In genomic region chr17:13600475-13601316, GRCh38 we compare ENCODE assay signal across 9 cellular contexts. TPM values are rescaled to one million over a fixed set of nuclear protein-coding genes. Genes with fewer than 3 reads are reported as not detected.
DNase-seq lines count a peak whose midpoint lies in the region; ATAC-seq and TF ChIP-seq lines count a peak whose summit lies in the region.
"Had no signal": no experiment of that assay in that cellular context is flagged by ENCODE, and none has a peak within 500 bp of the region (broad histone marks: within the 10 kb centered on the region; RNA-seq: fewer than 3 reads in every experiment).

No MANE protein-coding gene starts in this region.

- peak; percentile 50 for DNase-seq in AG10803 (ENCODE audit: low read depth)
- DNase-seq in NT2/D1 (ENCODE audit: low read depth, low spot score) = no peak
- peak; percentile 19 for DNase-seq in fibroblast of peridontal ligament (ENCODE audit: extremely low read depth)
- no peak for DNase-seq in posterior vena cava (ENCODE audit: low spot score)
- no peak for DNase-seq in OCI-LY7 (ENCODE audit: low spot score)
- DNase-seq: DMS53 had no signal

- H2AFZ ChIP-seq in neural cell (ENCODE audit: low read depth, low read length) = no peak overlapping the region
- no peak overlapping the region for H2AFZ ChIP-seq in OCI-LY7 (ENCODE audit: low read length)

- ATAC-seq in GM21360 (IDR thresholded peaks at IDR 0.05; ENCODE audit: unreplicated experiment) (no peak), GM21717 (IDR thresholded peaks at IDR 0.05; ENCODE audit: unreplicated experiment) (no peak)

- H3K4me1 ChIP-seq in NT2/D1 (ENCODE audit: insufficient read depth, insufficient read length) (peaks cover 7% of the 10 kb centered on the region), OCI-LY7 (ENCODE audit: insufficient read depth, low read length, poor library complexity, severe bottlenecking) (no peaks in the 10 kb centered on the region)

- TF ChIP-seq CTCF in AG10803 (conservative IDR thresholded peaks at IDR 0.05; ENCODE audit: low read length) = no peak
- TF ChIP-seq CTCF in neural cell (IDR thresholded peaks at IDR 0.05; ENCODE audit: poor library complexity, severe bottlenecking) = no peak
- no peak for TF ChIP-seq CTCF in OCI-LY7 (conservative IDR thresholded peaks at IDR 0.05; ENCODE audit: low read length)

- no peaks in the 10 kb centered on the region for H3K9me3 ChIP-seq in NT2/D1 (ENCODE audit: insufficient read depth, low read length)
- no peaks in the 10 kb centered on the region for H3K9me3 ChIP-seq in neural cell (ENCODE audit: low read length)
- no peaks in the 10 kb centered on the region for H3K9me3 ChIP-seq in OCI-LY7 (ENCODE audit: low read length)

- no peak overlapping the region for H3K27ac ChIP-seq in neural cell (ENCODE audit: low read length)
- no peak overlapping the region for H3K27ac ChIP-seq in OCI-LY7 (ENCODE audit: low read depth, low read length, poor library complexity, severe bottlenecking)

- no peaks in the 10 kb centered on the region for H3F3A ChIP-seq in neural cell (ENCODE audit: insufficient read depth, low read length, poor library complexity, severe bottlenecking)

- H4K20me1 ChIP-seq in neural cell (ENCODE audit: insufficient read depth) = no peaks in the 10 kb centered on the region
- H4K20me1 ChIP-seq in OCI-LY7 (ENCODE audit: insufficient read depth, low read length) = no peaks in the 10 kb centered on the region

- H3K36me3 ChIP-seq in NT2/D1 (ENCODE audit: insufficient read depth, insufficient read length, low read length) = peaks cover 4% of the 10 kb centered on the region
- H3K36me3 ChIP-seq in neural cell (ENCODE audit: insufficient read depth, low read length) = no peaks in the 10 kb centered on the region
- no peaks in the 10 kb centered on the region for H3K36me3 ChIP-seq in OCI-LY7 (ENCODE audit: insufficient read depth, low read length)

- TF ChIP-seq EP300 in neural cell (conservative IDR thresholded peaks at IDR 0.05; ENCODE audit: poor library complexity, severe bottlenecking) = no peak

- H3K9me2 ChIP-seq in neural cell (ENCODE audit: insufficient read depth, low read length) (no peaks in the 10 kb centered on the region), OCI-LY7 (ENCODE audit: insufficient read depth, low read length) (no peaks in the 10 kb centered on the region)

- H3K4me2 ChIP-seq in neural cell (ENCODE audit: low read length) = peak overlapping the region; percentile 52
- H3K4me2 ChIP-seq in OCI-LY7 (ENCODE audit: low read length) = no peak overlapping the region

- H3K9ac ChIP-seq in NT2/D1 (ENCODE audit: insufficient read length, low read depth) = peak overlapping the region; percentile 80
- peak overlapping the region; percentile 31 for H3K9ac ChIP-seq in neural cell (ENCODE audit: low read length)

- TF ChIP-seq RAD21 in neural cell (conservative IDR thresholded peaks at IDR 0.05) = no peak

- BruUV-seq in OCI-LY7 (replicated peaks; lab: Mats Ljungman, UMichigan) = no TSS peak

- H3K79me2 ChIP-seq in neural cell (replicated peaks; ENCODE audit: insufficient read depth, low read length) (no peaks in the 10 kb centered on the region), OCI-LY7 (ENCODE audit: insufficient read depth, low read depth, low read length) (no peaks in the 10 kb centered on the region)

- intact Hi-C loops in posterior vena cava (cut with DNase I) = no loop called here
- intact Hi-C loops in OCI-LY7 (cut with micrococcal nuclease; ENCODE audit: unreplicated experiment) = no loop called here

- peaks cover 27% of the 10 kb centered on the region for H3K27me3 ChIP-seq in NT2/D1 (ENCODE audit: insufficient read depth, insufficient read length)
- H3K27me3 ChIP-seq in neural cell (ENCODE audit: insufficient read depth, low read depth, low read length) = peaks cover 45% of the 10 kb centered on the region

- CTCF ChIA-PET in OCI-LY7 (lab: Charles Lee; ENCODE audit: unreplicated experiment) = no interaction called here

- POLR2A ChIA-PET in OCI-LY7 (lab: Charles Lee) = no interaction called here

- H3K4me3 ChIP-seq in AG10803 (ENCODE audit: low read length) = peak overlapping the region; percentile 87
- H3K4me3 ChIP-seq in NT2/D1 (ENCODE audit: insufficient read length, low read depth) = peak overlapping the region; percentile 61
- H3K4me3 ChIP-seq in neural cell (ENCODE audit: low read length) = peak overlapping the region; percentile 72
- H3K4me3 ChIP-seq in OCI-LY7 (ENCODE audit: low read depth, low read length, poor library complexity, severe bottlenecking) = no peak overlapping the region

TF ChIP-seq in neural cell, 6 proteins besides CTCF, POLR2A, EP300 and RAD21:
- TF ChIP-seq MXI1 (conservative IDR thresholded peaks at IDR 0.05; ENCODE audit: poor library complexity, severe bottlenecking) (no peak), REST (IDR thresholded peaks at IDR 0.05; ENCODE audit: borderline replicate concordance) (no peak), SMC3 (conservative IDR thresholded peaks at IDR 0.05; ENCODE audit: poor library complexity) (no peak), POLR2AphosphoS5 (IDR thresholded peaks at IDR 0.05) (no peak), EZH2 (IDR thresholded peaks at IDR 0.05; ENCODE audit: borderline replicate concordance, insufficient read depth, low read length, poor library complexity, severe bottlenecking) (no peak)
TF ChIP-seq in neural cell: peak in this region for 0.

RNA-seq across cellular contexts. Expression of gene HS3ST3A1, which starts 1.0 kb away (rescaled TPM):
- polyA plus RNA-seq in neural cell = 0.56 TPM in 1 of 2 replicates, not detected in the other
- 0.35 TPM in 1 of 2 replicates, not detected in the other for polyA minus RNA-seq in neural cell
- under 1 TPM; 0.24 to 0.28 TPM for total RNA-seq in posterior vena cava
- total RNA-seq in OCI-LY7 (2014; rRNA removed; shearing (Covaris generic)) = not detected in 2 replicates
- total RNA-seq in OCI-LY7 (2022) = 0.72 TPM in 1 of 2 replicates, not detected in the other

Comparison
In these comparisons a context has a peak if more than half of its experiments do, and no peak if none do; other contexts are left out.
1. DNase-seq: peak in AG10803 (single experiment) and fibroblast of peridontal ligament (single experiment); none in NT2/D1 (single experiment), posterior vena cava (single experiment) and OCI-LY7 (single experiment).